Comparison of ENCODE assay signal across 8 cellular contexts in genomic region chrX:7132335-7133035, GRCh38. TPM values are rescaled to one million over a fixed set of nuclear protein-coding genes. Genes with fewer than 3 reads are reported as not detected.
DNase-seq lines count a peak whose midpoint lies in the region; ATAC-seq, FAIRE-seq and TF ChIP-seq lines count a peak whose summit lies in the region.

No MANE protein-coding gene starts in this region.

- CTCF ChIA-PET in BJ (lab: Yijun Ruan, JAX): interaction anchor here (0.7 kb wide), 1 partner anchor 574 kb away, joined by 3 read pairs; no protein-coding TSS in a partner anchor

- peak overlapping the region in 1 of 2 donors; percentile 61 for H3K4me3 Mint-ChIP-seq in stimulated activated naive CD8-positive, alpha-beta T cell treated with anti-CD3 and anti-CD28 coated beads, Interleukin-15, amount 100 ng/mL, for 72 hours

- H3K27me3 Mint-ChIP-seq in stimulated activated naive CD8-positive, alpha-beta T cell treated with anti-CD3 and anti-CD28 coated beads, Interleukin-15, amount 100 ng/mL, for 72 hours: no peaks in the 10 kb centered on the region

- H3K9me3 Mint-ChIP-seq in stimulated activated naive CD8-positive, alpha-beta T cell treated with anti-CD3 and anti-CD28 coated beads, Interleukin-15, amount 100 ng/mL, for 72 hours: no peaks in the 10 kb centered on the region

- no peaks in the 10 kb centered on the region for H3K27me3 ChIP-seq in BJ (ENCODE audit: control insufficient read depth, insufficient read depth, low read length)

- H3K36me3 ChIP-seq in BJ (ENCODE audit: control insufficient read depth, insufficient read depth, low read length): no peaks in the 10 kb centered on the region

- peak; percentile 73 for ATAC-seq in GM18508 (IDR thresholded peaks at IDR 0.05; ENCODE audit: insufficient read depth, unreplicated experiment)
- peak; percentile 74 for ATAC-seq in HG02973 (IDR thresholded peaks at IDR 0.05; ENCODE audit: unreplicated experiment)
- ATAC-seq in stimulated activated naive CD8-positive, alpha-beta T cell treated with anti-CD3 and anti-CD28 coated beads, Interleukin-15, amount 100 ng/mL, for 72 hours: peak; percentile 79
- no peak for ATAC-seq in HG03439 (IDR thresholded peaks at IDR 0.05; ENCODE audit: unreplicated experiment)

- peak overlapping the region in 1 of 2 donors; percentile 75 for H3K27ac Mint-ChIP-seq in stimulated activated naive CD8-positive, alpha-beta T cell treated with anti-CD3 and anti-CD28 coated beads, Interleukin-15, amount 100 ng/mL, for 72 hours

- POLR2A ChIA-PET in BJ (lab: Charles Lee): interaction anchor here (0.5 kb wide), 1 partner anchor 443 kb away, joined by 3 read pairs; no protein-coding TSS in a partner anchor

- FAIRE-seq in islet of Langerhans (lab: Jason Lieb, UNC): peak; percentile 92

- no peak overlapping the region for H3K4me3 ChIP-seq in BJ (ENCODE audit: low read depth, low read length)
- no peak overlapping the region for H3K4me3 ChIP-seq in astrocyte of the cerebellum (ENCODE audit: low read depth, low read length)

- DNase-seq in BJ (ENCODE audit: low read depth) (peak; percentile 52), NCI-H748 (lab: John Stamatoyannopoulos, UW; ENCODE audit: unreplicated experiment) (peak; percentile 87), astrocyte of the cerebellum (ENCODE audit: low read depth) (peak; percentile 48)
- no peak for DNase-seq in stimulated activated naive CD8-positive, alpha-beta T cell treated with anti-CD3 and anti-CD28 coated beads, Interleukin-15, amount 100 ng/mL, for 72 hours

- in situ Hi-C loops in astrocyte of the cerebellum (cut with HindIII; ENCODE audit: low sequenced_read_pairs): no loop called here

- peaks cover 10% of the 10 kb centered on the region for H3K4me1 Mint-ChIP-seq in stimulated activated naive CD8-positive, alpha-beta T cell treated with anti-CD3 and anti-CD28 coated beads, Interleukin-15, amount 100 ng/mL, for 72 hours

- TF ChIP-seq CTCF in BJ (IDR thresholded peaks at IDR 0.05; ENCODE audit: insufficient read depth, low read depth, low read length) (peak; percentile 51), astrocyte of the cerebellum (IDR thresholded peaks at IDR 0.05; ENCODE audit: low read depth, low read length, missing control alignments) (peak; percentile 68)

RNA-seq across cellular contexts. Expression of gene STS, which starts 15.0 kb away (rescaled TPM):
- polyA plus RNA-seq in BJ (2011; rRNA removed): 11.8 and 14.7 TPM in 2 replicates
- 12.1 and 15.4 TPM in 2 replicates for polyA minus RNA-seq in BJ (2011; rRNA and poly(A)+ RNA removed)

RNA-seq across cellular contexts. Expression of gene PUDP, which starts 15.5 kb away (rescaled TPM):
- 17.1 and 17.2 TPM in 2 replicates for polyA plus RNA-seq in BJ (2011; rRNA removed)
- 8.9 and 12.6 TPM in 2 replicates for polyA minus RNA-seq in BJ (2011; rRNA and poly(A)+ RNA removed)

Comparison
In these comparisons a context has a peak if more than half of its experiments do, and no peak if none do; other contexts are left out.
1. DNase-seq: peak in BJ (single experiment), NCI-H748 (single experiment) and astrocyte of the cerebellum (single experiment); none in stimulated activated naive CD8-positive, alpha-beta T cell treated with anti-CD3 and anti-CD28 coated beads, Interleukin-15, amount 100 ng/mL, for 72 hours (0 of 2).